In the genomic region with DNA sequence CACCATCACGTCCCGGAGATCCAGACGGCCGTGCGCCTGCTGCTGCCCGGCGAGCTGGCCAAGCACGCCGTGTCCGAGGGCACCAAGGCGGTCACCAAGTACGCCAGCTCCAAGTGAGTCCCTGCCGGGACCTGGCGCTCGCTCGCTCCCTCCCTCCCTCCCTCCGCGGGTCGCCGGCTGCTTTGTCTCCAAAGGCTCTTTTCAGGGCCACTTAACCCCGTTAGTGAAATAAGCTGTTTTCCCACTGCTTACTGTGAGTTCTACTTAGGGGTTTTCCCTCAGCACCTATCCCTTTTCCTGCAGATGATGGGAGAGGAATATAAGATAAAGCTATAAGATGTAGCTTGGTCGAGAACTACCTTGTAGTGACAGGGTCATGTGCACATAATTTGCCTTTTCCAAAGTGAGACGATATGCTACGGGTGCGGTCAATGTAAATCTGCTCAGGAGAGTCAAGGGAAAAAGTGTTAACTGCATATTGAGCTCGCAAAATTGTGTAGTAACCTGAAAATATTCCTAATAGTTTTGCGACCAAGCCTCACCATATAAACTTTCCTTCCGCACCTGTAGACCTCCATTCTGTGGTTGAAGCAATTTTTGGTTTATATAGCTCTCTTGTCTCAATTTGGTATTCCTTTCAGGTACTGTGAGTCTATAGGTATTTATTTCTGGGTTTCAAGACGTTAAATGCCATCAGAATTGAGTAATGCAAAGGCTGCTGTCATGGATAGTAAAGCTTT, we compare ENCODE assay signal across 8 cellular contexts. TPM values are rescaled to one million over a fixed set of nuclear protein-coding genes. Genes with fewer than 3 reads are reported as not detected.
A peak's percentile ranks its signal among the peaks of the same experiment; 100 is the strongest.
DNase-seq lines count a peak whose midpoint lies in the region; ATAC-seq and TF ChIP-seq lines count a peak whose summit lies in the region.

No MANE protein-coding gene starts in this region.

- peaks cover 2% of the 10 kb centered on the region for H3K36me3 Mint-ChIP-seq in activated naive CD4-positive, alpha-beta T cell treated with anti-CD3 and anti-CD28 coated beads for 36 hours (ENCODE audit: low read depth)

- no peaks in the 10 kb centered on the region for H3K36me3 ChIP-seq in adipocyte (ENCODE audit: control insufficient read depth, insufficient read depth, low read length, severe bottlenecking)
- H3K36me3 ChIP-seq in stomach, result peaks cover 0 to 4% (median 0%) of the 10 kb centered on the region in 4 donors

- H3K9me3 ChIP-seq in adipocyte (ENCODE audit: control insufficient read depth, low read length), result no peaks in the 10 kb centered on the region
- H3K9me3 ChIP-seq in stomach, result no peaks in the 10 kb centered on the region

- no peak for TF ChIP-seq CTCF in stomach (IDR thresholded peaks at IDR 0.05)

- intact Hi-C loops in activated naive CD4-positive, alpha-beta T cell treated with anti-CD3 and anti-CD28 coated beads for 36 hours (cut with micrococcal nuclease), result no loop called here
- intact Hi-C loops in stomach (cut with DNase I; ENCODE audit: low total_unique reads), result no loop called here

- H3K4me1 ChIP-seq in adipocyte (ENCODE audit: control insufficient read depth, insufficient read depth, low read length) (peaks cover 17% of the 10 kb centered on the region), stomach (peaks cover 31 to 51% (median 33%) of the 10 kb centered on the region in 4 donors)

- CTCF ChIA-PET in activated naive CD4-positive, alpha-beta T cell treated with anti-CD3 and anti-CD28 coated beads for 36 hours (lab: Charles Lee), result interaction anchor here (1.0 kb wide), 1 partner anchor 44 kb away, joined by 3 read pairs; a partner anchor contains a TSS

- peak overlapping the region; percentile 87 for H3K27ac Mint-ChIP-seq in activated naive CD4-positive, alpha-beta T cell treated with anti-CD3 and anti-CD28 coated beads for 36 hours

- WGBS in stomach, 5 donors, result 2 to 3% (median 2%) methylated on average over 9 to 18 of the region's 29 CpGs

- H3K4me1 Mint-ChIP-seq in activated naive CD4-positive, alpha-beta T cell treated with anti-CD3 and anti-CD28 coated beads for 36 hours (ENCODE audit: low read depth), result peaks cover 36% of the 10 kb centered on the region

- H3K4me3 Mint-ChIP-seq in activated naive CD4-positive, alpha-beta T cell treated with anti-CD3 and anti-CD28 coated beads for 36 hours, result peak overlapping the region; percentile 88

- H3K4me3 ChIP-seq in adipocyte (ENCODE audit: low read length) (peak overlapping the region; percentile 86), stomach (peak overlapping the region; percentile 44 to 54 (median 50))

- no peaks in the 10 kb centered on the region for H3K27me3 Mint-ChIP-seq in activated naive CD4-positive, alpha-beta T cell treated with anti-CD3 and anti-CD28 coated beads for 36 hours (ENCODE audit: low read depth)

- peak; percentile 6 for DNase-seq in activated naive CD4-positive, alpha-beta T cell treated with anti-CD3 and anti-CD28 coated beads for 36 hours
- no peak for DNase-seq in activated naive CD4-positive, alpha-beta T cell treated with Interleukin-2 at 50 U/mL for 16 hours
- DNase-seq in adipocyte (ENCODE audit: low read depth) (peak; percentile 13), iris pigment epithelial cell (ENCODE audit: low read depth) (peak; percentile 29), stomach (no peak), A172 (ENCODE audit: low spot score) (no peak)

- TF ChIP-seq EP300 in stomach (IDR thresholded peaks at IDR 0.05), result no peak

- ATAC-seq in HG02678 (IDR thresholded peaks at IDR 0.05; ENCODE audit: unreplicated experiment), result no peak
- ATAC-seq in GM21526 (IDR thresholded peaks at IDR 0.05; ENCODE audit: low FRiP score, unreplicated experiment), result no peak

- no peak for TF ChIP-seq POLR2A in stomach (IDR thresholded peaks at IDR 0.05)

- H3K27ac ChIP-seq in stomach, result peak overlapping the region; percentile 68 to 91 (median 88)

- H3K9ac ChIP-seq in adipocyte (ENCODE audit: low read length), result peak overlapping the region; percentile 82

- no peaks in the 10 kb centered on the region for H3K9me3 Mint-ChIP-seq in activated naive CD4-positive, alpha-beta T cell treated with anti-CD3 and anti-CD28 coated beads for 36 hours

- H3K27me3 ChIP-seq in adipocyte (replicated peaks; ENCODE audit: control insufficient read depth, insufficient read depth, low read length) (no peaks in the 10 kb centered on the region), stomach (no peaks in the 10 kb centered on the region)

RNA-seq across cellular contexts. Expression of a gene that starts 55.9 kb away (rescaled TPM):
- 10 to 100 TPM; 24.7 to 28.7 TPM for total RNA-seq in activated naive CD4-positive, alpha-beta T cell treated with anti-CD3 and anti-CD28 coated beads for 36 hours
- 10 to 100 TPM in 4 of 5 donors, 1 to 10 TPM in 1; 2.9 to 48.4 (median 13.8) TPM for total RNA-seq in stomach
- 10 to 100 TPM; 31.0 to 48.7 (median 32.9) TPM for polyA plus RNA-seq in stomach
- total RNA-seq in A172 (2014; rRNA removed; shearing (Covaris generic)), result 23.5 and 27.8 TPM in 2 replicates

Comparison
In these comparisons a context has a peak if more than half of its experiments do, and no peak if none do; other contexts are left out.
1. DNase-seq: peak in activated naive CD4-positive, alpha-beta T cell treated with anti-CD3 and anti-CD28 coated beads for 36 hours (single experiment), adipocyte (single experiment) and iris pigment epithelial cell (single experiment); none in activated naive CD4-positive, alpha-beta T cell treated with Interleukin-2 at 50 U/mL for 16 hours (single experiment), stomach (single experiment) and A172 (single experiment).